In genomic region chr7:108001759-108002725, GRCh38 we compare ENCODE assay signal across 1 cellular context.
TF ChIP-seq lines count a peak whose summit lies in the region.

No MANE protein-coding gene starts in this region.

TF ChIP-seq in IMR-90, 13 proteins besides CTCF, POLR2A, EP300 and RAD21 (continued from another document):
- TF ChIP-seq MXI1 (IDR thresholded peaks at IDR 0.05; ENCODE audit: borderline replicate concordance, low read depth, low read length), result no peak
- TF ChIP-seq USF2 (IDR thresholded peaks at IDR 0.05; ENCODE audit: low read depth, low read length), result no peak
- no peak for TF ChIP-seq NFE2L2 (IDR thresholded peaks at IDR 0.05; ENCODE audit: low read depth, low read length)
- no peak for TF ChIP-seq MAFK (IDR thresholded peaks at IDR 0.05; ENCODE audit: low read depth, low read length)
- TF ChIP-seq FOS (IDR thresholded peaks at IDR 0.05; ENCODE audit: low read depth, low read length), result no peak
TF ChIP-seq in IMR-90: peak in this region for 0.
